8 cellular contexts compared by ENCODE assay signal in genomic region chr10:102632394-102633062, GRCh38. TPM values are rescaled to one million over a fixed set of nuclear protein-coding genes. Genes with fewer than 3 reads are reported as not detected.
DNase-seq lines count a peak whose midpoint lies in the region; ATAC-seq lines count a peak whose summit lies in the region.
"Had no signal": no experiment of that assay in that cellular context is flagged by ENCODE, and none has a peak within 500 bp of the region (broad histone marks: within the 10 kb centered on the region; RNA-seq: fewer than 3 reads in every experiment).

No MANE protein-coding gene starts in this region.

- ATAC-seq in activated naive CD4-positive, alpha-beta T cell treated with anti-CD3 and anti-CD28 coated beads, Interleukin-2, amount 50 U/mL, for 72 hours, result peak in 1 of 2 donors; percentile 45
- ATAC-seq in left ventricle myocardium superior, result peak; percentile 56
- peak; percentile 44 for ATAC-seq in stimulated activated naive CD8-positive, alpha-beta T cell treated with anti-CD3 and anti-CD28 coated beads, Interleukin-15, amount 100 ng/mL, for 72 hours
- no peak for ATAC-seq in GM19397 (IDR thresholded peaks at IDR 0.05; ENCODE audit: unreplicated experiment)

- H3K4me3 Mint-ChIP-seq in stimulated activated naive CD8-positive, alpha-beta T cell treated with anti-CD3 and anti-CD28 coated beads, Interleukin-15, amount 100 ng/mL, for 72 hours, result peak overlapping the region; percentile 78 to 79

- DNase-seq in activated naive CD4-positive, alpha-beta T cell treated with anti-CD3 and anti-CD28 coated beads, Interleukin-2, amount 50 U/mL, for 72 hours (ENCODE audit: low spot score in 2 of 2), result no peak
- peak; percentile 51 for DNase-seq in left ventricle myocardium superior
- no peak for DNase-seq in stimulated activated naive CD8-positive, alpha-beta T cell treated with anti-CD3 and anti-CD28 coated beads, Interleukin-15, amount 100 ng/mL, for 72 hours
- no peak for DNase-seq in NCI-H2029 treated with DMSO at 0.1 percent for 48 hours (lab: John Stamatoyannopoulos, UW)
- no peak for DNase-seq in OCI-M2 (lab: John Stamatoyannopoulos, UW; ENCODE audit: unreplicated experiment)

- no peaks in the 10 kb centered on the region for H3K9me3 Mint-ChIP-seq in activated naive CD4-positive, alpha-beta T cell treated with anti-CD3 and anti-CD28 coated beads, Interleukin-2, amount 50 U/mL, for 72 hours
- no peaks in the 10 kb centered on the region for H3K9me3 Mint-ChIP-seq in stimulated activated naive CD8-positive, alpha-beta T cell treated with anti-CD3 and anti-CD28 coated beads, Interleukin-15, amount 100 ng/mL, for 72 hours

- intact Hi-C loops in left ventricle myocardium superior (cut with micrococcal nuclease), result no loop called here

- H3K36me3 Mint-ChIP-seq in activated naive CD4-positive, alpha-beta T cell treated with anti-CD3 and anti-CD28 coated beads, Interleukin-2, amount 50 U/mL, for 72 hours, result no peaks in the 10 kb centered on the region

- H3K27me3 Mint-ChIP-seq in stimulated activated naive CD8-positive, alpha-beta T cell treated with anti-CD3 and anti-CD28 coated beads, Interleukin-15, amount 100 ng/mL, for 72 hours, result no peaks in the 10 kb centered on the region

- peaks cover 52% of the 10 kb centered on the region for H3K4me1 Mint-ChIP-seq in stimulated activated naive CD8-positive, alpha-beta T cell treated with anti-CD3 and anti-CD28 coated beads, Interleukin-15, amount 100 ng/mL, for 72 hours

- H3K9me3 ChIP-seq in KOPT-K1 (ENCODE audit: insufficient read depth, low read length, poor library complexity, severe bottlenecking), result no peaks in the 10 kb centered on the region

- H3K27ac Mint-ChIP-seq in activated naive CD4-positive, alpha-beta T cell treated with anti-CD3 and anti-CD28 coated beads, Interleukin-2, amount 50 U/mL, for 72 hours, result peak overlapping the region; percentile 46 to 77
- peak overlapping the region; percentile 10 to 88 for H3K27ac Mint-ChIP-seq in stimulated activated naive CD8-positive, alpha-beta T cell treated with anti-CD3 and anti-CD28 coated beads, Interleukin-15, amount 100 ng/mL, for 72 hours

- H3K27ac ChIP-seq in KOPT-K1 (ENCODE audit: low read depth, low read length, poor library complexity, severe bottlenecking), result peak overlapping the region; percentile 47
- H3K27ac ChIP-seq: KMS-11 had no signal

- H3K36me3 ChIP-seq in KOPT-K1 (ENCODE audit: insufficient read depth, low read length), result peaks cover 10% of the 10 kb centered on the region

RNA-seq across cellular contexts. Expression of gene TRIM8, which starts 11.8 kb away (rescaled TPM):
- total RNA-seq in activated naive CD4-positive, alpha-beta T cell treated with anti-CD3 and anti-CD28 coated beads, Interleukin-2, amount 50 U/mL, for 72 hours, result 10 to 100 TPM; 22.9 to 47.3 TPM
- 117 TPM for total RNA-seq in left ventricle myocardium superior
